In the genomic region with DNA sequence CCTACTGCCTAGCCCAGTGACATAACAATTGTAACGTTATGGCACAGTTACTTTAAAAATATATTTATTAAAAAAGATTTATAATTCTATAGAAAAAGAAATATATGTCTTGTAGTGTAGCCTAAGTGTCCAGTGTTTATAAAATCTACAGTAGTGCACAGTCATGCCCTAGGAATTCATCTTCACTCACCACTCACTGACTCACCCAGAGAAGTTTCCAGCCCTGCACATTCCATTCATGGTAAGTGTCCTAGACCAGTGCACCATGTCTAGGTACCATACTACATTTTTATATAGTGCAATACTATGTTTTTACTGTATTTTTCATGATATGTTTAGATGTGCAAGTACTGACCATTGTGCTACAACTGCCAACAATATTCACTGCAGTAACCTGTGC, we compare ENCODE assay signal across 1 cellular context.
DNase-seq lines count a peak whose midpoint lies in the region; ATAC-seq and TF ChIP-seq lines count a peak whose summit lies in the region.
"Not testable (repeated sequence)": the region's sequence is repeated elsewhere in the genome, so short reads cannot be mapped to it uniquely, and the experiment has no call there.

No MANE protein-coding gene starts in this region.

- H3K27me3 ChIP-seq in RWPE2 (ENCODE audit: insufficient read depth, poor library complexity, severe bottlenecking): not testable (repeated sequence)

- H3K4me1 ChIP-seq in RWPE2 (ENCODE audit: insufficient read depth, poor library complexity, severe bottlenecking): not testable (repeated sequence)

- H3K9me3 ChIP-seq in RWPE2 (ENCODE audit: severe bottlenecking): not testable (repeated sequence)

- DNase-seq in RWPE2 (ENCODE audit: low spot score): not testable (repeated sequence)

- not testable (repeated sequence) for H3K36me3 ChIP-seq in RWPE2 (ENCODE audit: low read depth)

- peak; percentile 100 for ATAC-seq in RWPE2 (ENCODE audit: low read depth)

- H3K27ac ChIP-seq in RWPE2 (ENCODE audit: poor library complexity, severe bottlenecking): peak overlapping the region; percentile 17

- TF ChIP-seq CTCF in RWPE2 (IDR thresholded peaks at IDR 0.05; ENCODE audit: poor library complexity, severe bottlenecking): not testable (repeated sequence)

- not testable (repeated sequence) for H3K4me3 ChIP-seq in RWPE2 (ENCODE audit: severe bottlenecking)
